Comparison of ENCODE assay signal across 19 cellular contexts in genomic region chr2:72927619-72928537, GRCh38. TPM values are rescaled to one million over a fixed set of nuclear protein-coding genes. Genes with fewer than 3 reads are reported as not detected.
DNase-seq lines count a peak whose midpoint lies in the region; ATAC-seq, FAIRE-seq and TF ChIP-seq lines count a peak whose summit lies in the region.
"Had no signal": no experiment of that assay in that cellular context is flagged by ENCODE, and none has a peak within 500 bp of the region (broad histone marks: within the 10 kb centered on the region; RNA-seq: fewer than 3 reads in every experiment).

No MANE protein-coding gene starts in this region.

- no peaks in the 10 kb centered on the region for H3K9me1 ChIP-seq in K562 (ENCODE audit: control insufficient read depth, insufficient read depth, low read length)

- H2AFZ ChIP-seq in K562 (ENCODE audit: low read depth, low read length) (no peak overlapping the region), osteoblast (ENCODE audit: low read length) (no peak overlapping the region)
- H2AFZ ChIP-seq: GM23338, PC-9 had no signal

- BruUV-seq in K562 (replicated peaks; lab: Mats Ljungman, UMichigan), result no TSS peak

- H3K4me2 ChIP-seq in K562 (ENCODE audit: insufficient read depth, low read length), result no peak overlapping the region
- no peak overlapping the region for H3K4me2 ChIP-seq in osteoblast (ENCODE audit: insufficient read depth, low read length)
- H3K4me2 ChIP-seq: PC-9 had no signal

- no peak overlapping the region for H3K27ac ChIP-seq in K562 (ENCODE audit: extremely low read depth, low read depth, low read length)
- H3K27ac ChIP-seq in osteoblast (ENCODE audit: low read depth, low read length), result no peak overlapping the region
- H3K27ac ChIP-seq: PC-9 had no signal

- POLR2A ChIA-PET in activated naive CD8-positive, alpha-beta T cell treated with anti-CD3 and anti-CD28 coated beads, Interleukin-2, amount 10 ng/mL, durations not matched to agents 7 days and 5 days (lab: Charles Lee), result interaction anchor here (1.6 kb wide), 1 partner anchor 11 kb away, joined by 8 read pairs; the partner anchor contains the start of gene EMX1
- POLR2A ChIA-PET in K562 (lab: Yijun Ruan, JAX), result no interaction called here

- WGBS in K562 (ENCODE audit: insufficient coverage, low coverage, missing lambda C conversion rate), result 2% methylated on average over 8 of the region's 8 CpGs

- H3K27me3 ChIP-seq in K562 (ENCODE audit: control insufficient read depth in 2 of 2, insufficient read depth in 2 of 2, low read length in 2 of 2) (peaks cover 48 to 84% of the 10 kb centered on the region in 2 experiments), osteoblast (ENCODE audit: insufficient read depth, low read length) (peaks cover 77% of the 10 kb centered on the region)

- H4K20me1 ChIP-seq in K562 (replicated peaks; ENCODE audit: control insufficient read depth, insufficient read depth, low read length), result peaks cover 23% of the 10 kb centered on the region
- peaks cover 2% of the 10 kb centered on the region for H4K20me1 ChIP-seq in osteoblast (ENCODE audit: insufficient read depth, low read length)

- intact Hi-C loops in K562 (cut with micrococcal nuclease), result no loop called here

- TF ChIP-seq CTCF in K562 (IDR thresholded peaks at IDR 0.05 in 2 of 3, conservative IDR thresholded peaks at IDR 0.05 in 1 of 3; ENCODE audit: insufficient read depth in 2 of 3, low read depth in 1 of 3, low read length in 3 of 3) (no peak), osteoblast (IDR thresholded peaks at IDR 0.05; ENCODE audit: extremely low read depth, low read depth, low read length) (no peak)

- no peak overlapping the region for H3K9ac ChIP-seq in K562 (ENCODE audit: insufficient read depth in 1 of 2, low read depth in 2 of 2, low read length in 2 of 2)

- CTCF ChIA-PET in K562 (lab: Yijun Ruan, JAX; ENCODE audit: low intra/inter-chr PET ratio), result no interaction called here

- no peak overlapping the region for H3K4me3 ChIP-seq in K562
- H3K4me3 ChIP-seq in osteoblast (ENCODE audit: insufficient read depth, low read length), result no peak overlapping the region
- H3K4me3 ChIP-seq: GM23338, PC-9 had no signal

- no peaks in the 10 kb centered on the region for H3K9me3 Mint-ChIP-seq in activated naive CD8-positive, alpha-beta T cell treated with anti-CD3 and anti-CD28 coated beads, Interleukin-2, amount 10 ng/mL, durations not matched to agents 7 days and 5 days
- no peaks in the 10 kb centered on the region for H3K9me3 Mint-ChIP-seq in activated naive CD8-positive, alpha-beta T cell treated with anti-CD3 and anti-CD28 coated beads for 36 hours
- H3K9me3 Mint-ChIP-seq: GM23338 had no signal

- FAIRE-seq in K562 (lab: Jason Lieb, UNC), result no peak
- FAIRE-seq: HepG2 had no signal

- no peaks in the 10 kb centered on the region for H3K36me3 Mint-ChIP-seq in activated naive CD8-positive, alpha-beta T cell treated with anti-CD3 and anti-CD28 coated beads, Interleukin-2, amount 10 ng/mL, durations not matched to agents 7 days and 5 days
- no peaks in the 10 kb centered on the region for H3K36me3 Mint-ChIP-seq in activated naive CD8-positive, alpha-beta T cell treated with anti-CD3 and anti-CD28 coated beads for 36 hours
- H3K36me3 Mint-ChIP-seq: CD8-positive, alpha-beta memory T cell had no signal

- no peak overlapping the region for H3K27ac Mint-ChIP-seq in activated naive CD8-positive, alpha-beta T cell treated with anti-CD3 and anti-CD28 coated beads, Interleukin-2, amount 10 ng/mL, durations not matched to agents 7 days and 5 days
- H3K27ac Mint-ChIP-seq in activated naive CD8-positive, alpha-beta T cell treated with anti-CD3 and anti-CD28 coated beads for 36 hours, result no peak overlapping the region
- H3K27ac Mint-ChIP-seq: CD8-positive, alpha-beta memory T cell; GM23338 had no signal

- TF ChIP-seq POLR2A in K562 (conservative IDR thresholded peaks at IDR 0.05), result no peak

- no peak overlapping the region for H3K4me3 Mint-ChIP-seq in activated naive CD8-positive, alpha-beta T cell treated with anti-CD3 and anti-CD28 coated beads, Interleukin-2, amount 10 ng/mL, durations not matched to agents 7 days and 5 days
- no peak overlapping the region for H3K4me3 Mint-ChIP-seq in activated naive CD8-positive, alpha-beta T cell treated with anti-CD3 and anti-CD28 coated beads for 36 hours
- H3K4me3 Mint-ChIP-seq: CD8-positive, alpha-beta memory T cell; GM23338 had no signal

- ATAC-seq in activated naive CD8-positive, alpha-beta T cell treated with anti-CD3 and anti-CD28 coated beads, Interleukin-2, amount 10 ng/mL, durations not matched to agents 7 days and 5 days (ENCODE audit: low read depth), result no peak
- no peak for ATAC-seq in K562
- no peak for ATAC-seq in GM21528 (IDR thresholded peaks at IDR 0.05; ENCODE audit: low FRiP score, unreplicated experiment)
- ATAC-seq: GM23338, HepG2, Right ventricle myocardium inferior had no signal

- in situ Hi-C loops in K562 (cut with MboI), result no loop called here

- peak; percentile 15 for DNase-seq in activated naive CD8-positive, alpha-beta T cell treated with anti-CD3 and anti-CD28 coated beads, Interleukin-2, amount 10 ng/mL, durations not matched to agents 7 days and 5 days
- no peak for DNase-seq in activated naive CD8-positive, alpha-beta T cell treated with anti-CD3 and anti-CD28 coated beads for 36 hours
- DNase-seq in K562 (ENCODE audit: extremely low read depth in 1 of 4, low spot score in 3 of 4) (no peak), osteoblast (ENCODE audit: insufficient read length, low spot score, missing footprints) (peak; percentile 45), cerebellum (ENCODE audit: low spot score) (no peak), CD1c-positive myeloid dendritic cell (ENCODE audit: extremely low spot score) (no peak)
- DNase-seq: CD8-positive, alpha-beta memory T cell; Karpas-422; MM.1S; NCI-H187 treated with DMSO at 0.1 percent for 48 hours; NCI-H446; NCI-H774; PC-9 had no signal

- peaks cover 0 to 11% of the 10 kb centered on the region in 2 experiments; a peak in 1 of 5 replicates for H3K4me1 ChIP-seq in K562 (replicated peaks in 1 of 2; ENCODE audit: control insufficient read depth in 2 of 2, insufficient read depth in 2 of 2, low read length in 2 of 2)
- H3K4me1 ChIP-seq in osteoblast (ENCODE audit: insufficient read depth, low read length), result peaks cover 18% of the 10 kb centered on the region

- H3K36me3 ChIP-seq in K562 (ENCODE audit: control insufficient read depth, insufficient read depth, low read length) (no peaks in the 10 kb centered on the region), osteoblast (ENCODE audit: insufficient read depth, low read length) (no peaks in the 10 kb centered on the region)

- peaks cover 16% of the 10 kb centered on the region for H3K4me1 Mint-ChIP-seq in activated naive CD8-positive, alpha-beta T cell treated with anti-CD3 and anti-CD28 coated beads, Interleukin-2, amount 10 ng/mL, durations not matched to agents 7 days and 5 days
- H3K4me1 Mint-ChIP-seq in activated naive CD8-positive, alpha-beta T cell treated with anti-CD3 and anti-CD28 coated beads for 36 hours, result peaks cover 9% of the 10 kb centered on the region

- H3K27me3 Mint-ChIP-seq in activated naive CD8-positive, alpha-beta T cell treated with anti-CD3 and anti-CD28 coated beads, Interleukin-2, amount 10 ng/mL, durations not matched to agents 7 days and 5 days, result peaks cover 25% of the 10 kb centered on the region
- H3K27me3 Mint-ChIP-seq in activated naive CD8-positive, alpha-beta T cell treated with anti-CD3 and anti-CD28 coated beads for 36 hours, result peaks cover 15% of the 10 kb centered on the region

- H3K9me3 ChIP-seq in K562 (replicated peaks; ENCODE audit: control insufficient read depth, insufficient read depth, low read depth, low read length) (no peaks in the 10 kb centered on the region), osteoblast (ENCODE audit: low read depth, low read length) (peaks cover 10% of the 10 kb centered on the region)

- no peak for TF ChIP-seq RAD21 in K562 (CRISPR knock-in tag; conservative IDR thresholded peaks at IDR 0.05 in 1 of 2, IDR thresholded peaks at IDR 0.05 in 1 of 2)

- TF ChIP-seq EP300 in K562 (IDR thresholded peaks at IDR 0.05; ENCODE audit: low read length), result no peak

- H3K79me2 ChIP-seq in K562 (ENCODE audit: control insufficient read depth, insufficient read depth, low read length), result no peaks in the 10 kb centered on the region
- H3K79me2 ChIP-seq in osteoblast (ENCODE audit: insufficient read depth, low read length), result no peaks in the 10 kb centered on the region

RNA-seq across cellular contexts. Expression of gene EMX1, which starts 10.6 kb away (rescaled TPM):
- not detected for total RNA-seq in activated naive CD8-positive, alpha-beta T cell treated with anti-CD3 and anti-CD28 coated beads, Interleukin-2, amount 10 ng/mL, durations not matched to agents 7 days and 5 days
- total RNA-seq in activated naive CD8-positive, alpha-beta T cell treated with anti-CD3 and anti-CD28 coated beads for 36 hours, result not detected
- 0.28 TPM in 1 of 2 replicates, not detected in the other for total RNA-seq in K562 (2011; cell fraction: chromatin; rRNA removed; ENCODE audit: low replicate concordance)
- 0.17 TPM in 1 of 2 replicates, not detected in the other for total RNA-seq in K562 (2011; cell fraction: nucleolus; rRNA removed)
- not detected in 2 replicates for total RNA-seq in K562 (2011; cell fraction: nucleoplasm; rRNA removed)
- total RNA-seq in K562 (2014; rRNA removed) (0.20 and 0.32 TPM in 2 replicates), K562 (2014; rRNA removed; fragmentation: Illumina TruSeq; extraction: Trizol) (not detected in 2 replicates), K562 (2015; rRNA removed; fragmentation: Illumina TruSeq; extraction: Trizol) (not detected in 2 replicates), K562 (2021) (0.18 TPM in 1 of 2 replicates, not detected in the other), osteoblast (not detected in 2 replicates), cerebellum (not detected)
- polyA plus RNA-seq in K562 (2011; rRNA removed) (0.10 and 0.22 TPM in 2 replicates), K562 (2014; fragmentation: Illumina TruSeq; extraction: Trizol) (not detected in 2 replicates), K562 (2014; fragmentation: Nextera tagmentation; extraction: Ambion mirVana) (not detected), K562 (2014; rRNA removed) (0.21 TPM in 1 of 2 replicates, not detected in the other)
- 0.07 and 0.16 TPM in 2 replicates for polyA plus RNA-seq in K562 (2011; cell fraction: cytosol; rRNA removed)
- polyA plus RNA-seq in K562 (2011; cell fraction: nucleus; rRNA removed), result 0.11 and 0.21 TPM in 2 replicates
- 0.04 and 0.11 TPM in 2 replicates for polyA plus RNA-seq in K562 (2012)
- polyA minus RNA-seq in K562 (2011; rRNA and poly(A)+ RNA removed), result not detected in 2 replicates
- polyA minus RNA-seq in K562 (2011; cell fraction: cytosol; rRNA and poly(A)+ RNA removed), result not detected in 2 replicates
- polyA minus RNA-seq in K562 (2011; cell fraction: nucleus; rRNA and poly(A)+ RNA removed), result 0.27 and 0.33 TPM in 2 replicates
- total RNA-seq: PC-9, Right ventricle myocardium inferior had no signal
- polyA plus RNA-seq: AG04450; BJ; CD8-positive, alpha-beta memory T cell had no signal

RNA-seq across cellular contexts. Expression of gene SPR, which starts 40.7 kb away (rescaled TPM):
- total RNA-seq in activated naive CD8-positive, alpha-beta T cell treated with anti-CD3 and anti-CD28 coated beads, Interleukin-2, amount 10 ng/mL, durations not matched to agents 7 days and 5 days, result under 1 TPM; 0.60 to 0.80 TPM
- 10 to 100 TPM; 13.9 TPM for total RNA-seq in activated naive CD8-positive, alpha-beta T cell treated with anti-CD3 and anti-CD28 coated beads for 36 hours
- 3.9 and 9.7 TPM in 2 replicates for total RNA-seq in K562 (2011; cell fraction: chromatin; rRNA removed; ENCODE audit: low replicate concordance)
- 11.7 and 12.7 TPM in 2 replicates for total RNA-seq in K562 (2011; cell fraction: nucleolus; rRNA removed)
- 11.6 and 12.0 TPM in 2 replicates for total RNA-seq in K562 (2011; cell fraction: nucleoplasm; rRNA removed)
- total RNA-seq in K562 (2014; rRNA removed), result 38.3 and 44.2 TPM in 2 replicates
- 19.9 and 26.3 TPM in 2 replicates for total RNA-seq in K562 (2014; rRNA removed; fragmentation: Illumina TruSeq; extraction: Trizol)
- total RNA-seq in K562 (2015; rRNA removed; fragmentation: Illumina TruSeq; extraction: Trizol), result 23.0 and 24.1 TPM in 2 replicates
- 36.5 and 38.8 TPM in 2 replicates for total RNA-seq in K562 (2021)
- polyA plus RNA-seq in K562 (2011; rRNA removed), result 17.4 and 28.4 TPM in 2 replicates
- polyA plus RNA-seq in K562 (2011; cell fraction: cytosol; rRNA removed), result 15.5 and 32.1 TPM in 2 replicates
- polyA plus RNA-seq in K562 (2011; cell fraction: nucleus; rRNA removed), result 7.5 and 12.4 TPM in 2 replicates
- 32.7 and 40.3 TPM in 2 replicates for polyA plus RNA-seq in K562 (2012)
- 21.9 and 22.0 TPM in 2 replicates for polyA plus RNA-seq in K562 (2014; fragmentation: Illumina TruSeq; extraction: Trizol)
- 1 to 10 TPM; 7.7 to 9.4 TPM for polyA plus RNA-seq in K562 (2014; fragmentation: Nextera tagmentation; extraction: Ambion mirVana)
- polyA plus RNA-seq in K562 (2014; rRNA removed), result 28.5 TPM in 2 replicates
- polyA minus RNA-seq in K562 (2011; rRNA and poly(A)+ RNA removed), result 10.4 and 18.1 TPM in 2 replicates
- polyA minus RNA-seq in K562 (2011; cell fraction: cytosol; rRNA and poly(A)+ RNA removed), result 7.5 and 9.5 TPM in 2 replicates
- polyA minus RNA-seq in K562 (2011; cell fraction: nucleus; rRNA and poly(A)+ RNA removed), result 4.0 and 4.8 TPM in 2 replicates
- total RNA-seq in osteoblast, result 17.0 and 19.2 TPM in 2 replicates
- 0.82 TPM for total RNA-seq in cerebellum

Comparison
In these comparisons a context has a peak if more than half of its experiments do, and no peak if none do; other contexts are left out.
1. DNase-seq: peak in activated naive CD8-positive, alpha-beta T cell treated with anti-CD3 and anti-CD28 coated beads, Interleukin-2, amount 10 ng/mL, durations not matched to agents 7 days and 5 days (single experiment) and osteoblast (single experiment); none in activated naive CD8-positive, alpha-beta T cell treated with anti-CD3 and anti-CD28 coated beads for 36 hours (single experiment), K562 (0 of 4), cerebellum (single experiment) and CD1c-positive myeloid dendritic cell (single experiment).